Comparison of ENCODE assay signal across 21 cellular contexts in genomic region chr13:50544226-50544625, GRCh38.
DNase-seq lines count a peak whose midpoint lies in the region; ATAC-seq and TF ChIP-seq lines count a peak whose summit lies in the region.
"Had no signal": no experiment of that assay in that cellular context is flagged by ENCODE, and none has a peak within 500 bp of the region (broad histone marks: within the 10 kb centered on the region; RNA-seq: fewer than 3 reads in every experiment).

No MANE protein-coding gene starts in this region.

- peaks cover 12% of the 10 kb centered on the region for H3K9me3 Mint-ChIP-seq in WTC11
- H3K9me3 Mint-ChIP-seq: CD4-positive, alpha-beta T cell; H9; IgD-negative memory B cell had no signal

- no peak overlapping the region for H3K9ac ChIP-seq in GM23248

- H3K36me3 Mint-ChIP-seq in WTC11: peaks cover 4% of the 10 kb centered on the region

- in situ Hi-C loops in GM23248 (cut with MboI): loop anchor here (25.0 kb wide), 3 partner anchors 457 to 557 kb away; partner anchors contain the start of gene TRIM13

- no peaks in the 10 kb centered on the region for H3K27me3 Mint-ChIP-seq in WTC11 (ENCODE audit: low read depth)
- H3K27me3 Mint-ChIP-seq: IgD-negative memory B cell had no signal

- H2AFZ ChIP-seq in GM23248 (peak overlapping the region; percentile 66), hepatocyte (no peak overlapping the region), osteoblast (ENCODE audit: low read length) (no peak overlapping the region)
- H2AFZ ChIP-seq: PC-9 had no signal

- H4K20me1 ChIP-seq in GM23248 (ENCODE audit: insufficient read depth) (no peaks in the 10 kb centered on the region), hepatocyte (ENCODE audit: insufficient read depth, poor library complexity, severe bottlenecking) (no peaks in the 10 kb centered on the region), osteoblast (ENCODE audit: insufficient read depth, low read length) (no peaks in the 10 kb centered on the region)

- ATAC-seq in WTC11: no peak
- ATAC-seq in activated CD4-positive, CD25-positive, alpha-beta regulatory T cell treated with anti-CD3 and anti-CD28 coated beads, Interleukin-2, amount 50 U/mL, for 24 hours: no peak

- no peak overlapping the region; the same call in 1 of the 2 replicates for H3K27ac Mint-ChIP-seq in WTC11
- H3K27ac Mint-ChIP-seq: CD4-positive, alpha-beta T cell; IgD-negative memory B cell had no signal

- TF ChIP-seq CTCF in WTC11 (IDR thresholded peaks at IDR 0.05): no peak
- no peak for TF ChIP-seq CTCF in hepatocyte (IDR thresholded peaks at IDR 0.05; ENCODE audit: poor library complexity)
- TF ChIP-seq CTCF in osteoblast (IDR thresholded peaks at IDR 0.05; ENCODE audit: extremely low read depth, low read depth, low read length): no peak

- H3K4me3 ChIP-seq in GM23248: peak overlapping the region; percentile 57; the same call in 1 of the 2 replicates
- no peak overlapping the region for H3K4me3 ChIP-seq in hepatocyte
- H3K4me3 ChIP-seq in osteoblast (ENCODE audit: insufficient read depth, low read length): no peak overlapping the region
- H3K4me3 ChIP-seq: PC-9 had no signal

- H3K4me2 ChIP-seq in GM23248 (ENCODE audit: unreplicated experiment) (peak overlapping the region; percentile 85), hepatocyte (no peak overlapping the region), osteoblast (ENCODE audit: insufficient read depth, low read length) (peak overlapping the region; percentile 71)
- H3K4me2 ChIP-seq: PC-9 had no signal

- H3K4me3 Mint-ChIP-seq in WTC11: peak overlapping the region; percentile 0; the same call in 1 of the 2 replicates
- H3K4me3 Mint-ChIP-seq: CD4-positive, alpha-beta T cell; IgD-negative memory B cell had no signal

- H3K9me2 ChIP-seq in GM23248 (ENCODE audit: insufficient read depth) (no peaks in the 10 kb centered on the region), hepatocyte (replicated peaks; ENCODE audit: insufficient read depth) (no peaks in the 10 kb centered on the region)

- H3K36me3 ChIP-seq in GM23248 (ENCODE audit: low read depth): no peaks in the 10 kb centered on the region
- H3K36me3 ChIP-seq in hepatocyte (replicated peaks; ENCODE audit: insufficient read depth, low read depth): no peaks in the 10 kb centered on the region
- no peaks in the 10 kb centered on the region for H3K36me3 ChIP-seq in osteoblast (ENCODE audit: insufficient read depth, low read length)

- peaks cover 43% of the 10 kb centered on the region for H3K4me1 Mint-ChIP-seq in WTC11
- H3K4me1 Mint-ChIP-seq: IgD-negative memory B cell had no signal

- H3K9me3 ChIP-seq in GM23248 (ENCODE audit: low read depth): no peaks in the 10 kb centered on the region
- H3K9me3 ChIP-seq in hepatocyte (ENCODE audit: low read depth): no peaks in the 10 kb centered on the region
- no peaks in the 10 kb centered on the region for H3K9me3 ChIP-seq in osteoblast (ENCODE audit: low read depth, low read length)
- H3K9me3 ChIP-seq: Caco-2 had no signal

- no peak overlapping the region for H3K27ac ChIP-seq in GM23248
- H3K27ac ChIP-seq in hepatocyte: peak overlapping the region; percentile 46
- H3K27ac ChIP-seq in osteoblast (ENCODE audit: low read depth, low read length): peak overlapping the region; percentile 32
- H3K27ac ChIP-seq: HL-60, PC-9, RWPE1 had no signal

- POLR2A ChIA-PET in WTC11 (lab: Charles Lee): no interaction called here

- H3K79me2 ChIP-seq in GM23248 (ENCODE audit: insufficient read depth): no peaks in the 10 kb centered on the region
- no peaks in the 10 kb centered on the region for H3K79me2 ChIP-seq in hepatocyte
- no peaks in the 10 kb centered on the region for H3K79me2 ChIP-seq in osteoblast (ENCODE audit: insufficient read depth, low read length)

- WGBS in GM23248 (ENCODE audit: low coverage in 1 of 2, low lambda C conversion rate in 2 of 2, missing lambda C conversion rate in 2 of 2), 2 experiments: 70 to 71% methylated on average over 4 of the region's 4 CpGs
- WGBS in hepatocyte (ENCODE audit: low lambda C conversion rate, missing lambda C conversion rate): 73% methylated on average over 4 of the region's 4 CpGs

- H3K4me1 ChIP-seq in GM23248 (ENCODE audit: insufficient read depth): peaks cover 15% of the 10 kb centered on the region
- no peaks in the 10 kb centered on the region for H3K4me1 ChIP-seq in hepatocyte (ENCODE audit: insufficient read depth)
- peaks cover 18% of the 10 kb centered on the region for H3K4me1 ChIP-seq in osteoblast (ENCODE audit: insufficient read depth, low read length)
- H3K4me1 ChIP-seq: Caco-2 had no signal

- H3K27me3 ChIP-seq in GM23248 (replicated peaks; ENCODE audit: insufficient read depth) (no peaks in the 10 kb centered on the region), hepatocyte (no peaks in the 10 kb centered on the region), osteoblast (ENCODE audit: insufficient read depth, low read length) (no peaks in the 10 kb centered on the region)

- peaks cover 6% of the 10 kb centered on the region for H3F3A ChIP-seq in GM23248 (ENCODE audit: insufficient read depth)

- CTCF ChIA-PET in WTC11 (lab: Charles Lee): interaction anchor here (0.9 to 1.3 kb wide), 2 partner anchors 367 to 568 kb away, joined by 3 to 4 read pairs; no protein-coding TSS in a partner anchor

- no peak for DNase-seq in GM23248
- DNase-seq in WTC11 (ENCODE audit: low spot score): no peak
- DNase-seq in hepatocyte (ENCODE audit: low spot score): no peak
- no peak for DNase-seq in osteoblast (ENCODE audit: insufficient read length, low spot score, missing footprints)
- no peak for DNase-seq in islet precursor cell
- DNase-seq in effector CD4-positive, alpha-beta T cell: no peak
- DNase-seq in MV-4-11 (lab: John Stamatoyannopoulos, UW): no peak
- DNase-seq: Caco-2; CD4-positive, alpha-beta T cell; H9; Karpas-422; NCI-H1048; NCI-H1436 treated with DMSO at 0.1 percent for 48 hours; NCI-H2029 treated with DMSO at 0.1 percent for 48 hours; NCI-H2171; NCI-H526; PC-9 had no signal

TF ChIP-seq in WTC11, 78 proteins besides CTCF, POLR2A, EP300 and RAD21:
- TF ChIP-seq EMX1 (CRISPR knock-in tag; IDR thresholded peaks at IDR 0.05) (no peak), ARID4B (CRISPR knock-in tag; IDR thresholded peaks at IDR 0.05; ENCODE audit: borderline replicate concordance) (no peak)
